ENCODE assay signal across 4 cellular contexts in genomic region chr7:76417654-76418310, GRCh38. TPM values are rescaled to one million over a fixed set of nuclear protein-coding genes. Genes with fewer than 3 reads are reported as not detected.
"Had no signal": no experiment of that assay in that cellular context is flagged by ENCODE, and none has a peak within 500 bp of the region (broad histone marks: within the 10 kb centered on the region; RNA-seq: fewer than 3 reads in every experiment).

No MANE protein-coding gene starts in this region.

RNA-seq across cellular contexts. Expression of gene ZP3, which starts 7.0 kb away (rescaled TPM):
- total RNA-seq: progenitor cell of endocrine pancreas, skeletal muscle tissue had no signal
- polyA plus RNA-seq: neural cell had no signal

RNA-seq across cellular contexts. Expression of gene SSC4D, which starts 8.3 kb away (rescaled TPM):
- total RNA-seq: naive thymus-derived CD8-positive, alpha-beta T cell had no signal
